13 cellular contexts compared by ENCODE assay signal in genomic region chr20:46341374-46342044, GRCh38. TPM values are rescaled to one million over a fixed set of nuclear protein-coding genes. Genes with fewer than 3 reads are reported as not detected.
"Had no signal": no experiment of that assay in that cellular context is flagged by ENCODE, and none has a peak within 500 bp of the region (broad histone marks: within the 10 kb centered on the region; RNA-seq: fewer than 3 reads in every experiment).

No MANE protein-coding gene starts in this region.

- H3K27ac ChIP-seq: body of pancreas, lower lobe of right lung, psoas muscle had no signal

- H3K4me3 ChIP-seq: body of pancreas, lower lobe of right lung, psoas muscle had no signal

- H3K9me3 ChIP-seq: body of pancreas, lower lobe of right lung, psoas muscle had no signal

- H3K4me3 Mint-ChIP-seq: activated naive CD4-positive, alpha-beta T cell treated with anti-CD3 and anti-CD28 coated beads, Interleukin-2, amount 50 U/mL, for 24 hours; mesothelial cell of epicardium had no signal

- H3K9me3 Mint-ChIP-seq: activated naive CD4-positive, alpha-beta T cell treated with anti-CD3 and anti-CD28 coated beads, Interleukin-2, amount 50 U/mL, for 24 hours; mesothelial cell of epicardium had no signal

- ATAC-seq: body of pancreas, psoas muscle had no signal

- H3K27ac Mint-ChIP-seq: activated naive CD4-positive, alpha-beta T cell treated with anti-CD3 and anti-CD28 coated beads, Interleukin-2, amount 50 U/mL, for 24 hours; mesothelial cell of epicardium had no signal

- H3K36me3 Mint-ChIP-seq: activated naive CD4-positive, alpha-beta T cell treated with anti-CD3 and anti-CD28 coated beads, Interleukin-2, amount 50 U/mL, for 24 hours had no signal

- H3K4me1 Mint-ChIP-seq: mesothelial cell of epicardium had no signal

- DNase-seq: activated CD4-positive, alpha-beta T cell treated with anti-CD3 and anti-CD28 coated beads, Interleukin-2, amount 50 U/mL, for 1 hour; body of pancreas; lower lobe of right lung; psoas muscle; stimulated activated CD4-positive, alpha-beta T cell treated with anti-CD3 and anti-CD28 coated beads, Interleukin-12 subunit alpha, Interleukin-12 subunit beta, amount 100 ng/mL, for 4 hours; stimulated activated naive CD4-positive, alpha-beta T cell; substantia nigra; T-helper 2 cell; trophoblast cell had no signal

RNA-seq across cellular contexts. Expression of gene CDH22, which starts 33.2 kb away (rescaled TPM):
- total RNA-seq: activated CD8-positive, alpha-beta memory T cell treated with anti-CD3 and anti-CD28 coated beads for 36 hours; myocyte had no signal
